12 cellular contexts compared by ENCODE assay signal in genomic region chr2:72138011-72138881, GRCh38. TPM values are rescaled to one million over a fixed set of nuclear protein-coding genes. Genes with fewer than 3 reads are reported as not detected.
A peak's percentile ranks its signal among the peaks of the same experiment; 100 is the strongest.
DNase-seq lines count a peak whose midpoint lies in the region; ATAC-seq and TF ChIP-seq lines count a peak whose summit lies in the region.
"Had no signal": no experiment of that assay in that cellular context is flagged by ENCODE, and none has a peak within 500 bp of the region (broad histone marks: within the 10 kb centered on the region; RNA-seq: fewer than 3 reads in every experiment).

No MANE protein-coding gene starts in this region.

- peak overlapping the region; percentile 95 for H3K4me3 Mint-ChIP-seq in mesothelial cell of epicardium
- H3K4me3 Mint-ChIP-seq: activated naive CD8-positive, alpha-beta T cell treated with anti-CD3 and anti-CD28 coated beads, Interleukin-2, amount 10 ng/mL, durations not matched to agents 7 days and 5 days; nephron had no signal

- H3K4me3 ChIP-seq in colonic mucosa = no peak overlapping the region
- no peak overlapping the region for H3K4me3 ChIP-seq in upper lobe of right lung

- DNase-seq in Right ventricle myocardium superior = peak; percentile 53
- DNase-seq in left cardiac atrium = no peak
- peak; percentile 61 for DNase-seq in colonic mucosa
- DNase-seq in mesothelial cell of epicardium (ENCODE audit: low spot score in 2 of 2, unreplicated experiment in 2 of 2) = peak; percentile 20 to 40
- DNase-seq in upper lobe of right lung = peak; percentile 59
- DNase-seq in AG08395 (ENCODE audit: low spot score) = no peak
- DNase-seq in NCI-H1417 treated with DMSO at 0.1 percent for 48 hours (lab: John Stamatoyannopoulos, UW) = no peak
- DNase-seq: NCI-H2227 treated with DMSO at 0.1 percent for 48 hours had no signal

- peaks cover 26% of the 10 kb centered on the region for H3K36me3 Mint-ChIP-seq in mesothelial cell of epicardium
- H3K36me3 Mint-ChIP-seq: activated naive CD8-positive, alpha-beta T cell treated with anti-CD3 and anti-CD28 coated beads, Interleukin-2, amount 10 ng/mL, durations not matched to agents 7 days and 5 days had no signal

- H3K9me3 ChIP-seq in colonic mucosa (no peaks in the 10 kb centered on the region), upper lobe of right lung (no peaks in the 10 kb centered on the region)

- no peak for TF ChIP-seq CTCF in colonic mucosa (IDR thresholded peaks at IDR 0.05)
- TF ChIP-seq CTCF in mesothelial cell of epicardium (IDR thresholded peaks at IDR 0.05; ENCODE audit: unreplicated experiment) = no peak
- TF ChIP-seq CTCF in upper lobe of right lung (IDR thresholded peaks at IDR 0.05) = no peak

- H3K4me1 ChIP-seq in colonic mucosa (no peaks in the 10 kb centered on the region), upper lobe of right lung (peaks cover 10% of the 10 kb centered on the region)

- peak overlapping the region; percentile 98 for H3K27ac Mint-ChIP-seq in mesothelial cell of epicardium
- H3K27ac Mint-ChIP-seq: activated naive CD8-positive, alpha-beta T cell treated with anti-CD3 and anti-CD28 coated beads, Interleukin-2, amount 10 ng/mL, durations not matched to agents 7 days and 5 days; nephron had no signal

- H3K9ac ChIP-seq in colonic mucosa (ENCODE audit: low read depth in 2 of 2, low read length in 2 of 2) = peak overlapping the region in 1 of 2 donors; percentile 15

- intact Hi-C loops in Right ventricle myocardium superior (cut with DNase I) (no loop called here), left cardiac atrium (cut with DNase I) (loop anchor here in 1 of 2 donors (5.0 kb wide), 1 partner anchor 591 kb away; no protein-coding TSS in a partner anchor), colonic mucosa (cut with DNase I) (loop anchor here (5.0 kb wide), 1 partner anchor 591 kb away; no protein-coding TSS in a partner anchor), upper lobe of right lung (cut with DNase I) (no loop called here)

- no peaks in the 10 kb centered on the region for H3K36me3 ChIP-seq in colonic mucosa
- no peaks in the 10 kb centered on the region for H3K36me3 ChIP-seq in upper lobe of right lung

- peak; percentile 8 for ATAC-seq in Right ventricle myocardium superior (ENCODE audit: poor library complexity)
- no peak for ATAC-seq in left cardiac atrium
- no peak for ATAC-seq in upper lobe of right lung
- no peak for ATAC-seq in HG03159 (IDR thresholded peaks at IDR 0.05; ENCODE audit: unreplicated experiment)

- no peaks in the 10 kb centered on the region for H3K27me3 Mint-ChIP-seq in mesothelial cell of epicardium (ENCODE audit: low read depth)

- H3K27ac ChIP-seq in colonic mucosa (no peak overlapping the region), upper lobe of right lung (no peak overlapping the region)

- H3K9me3 Mint-ChIP-seq in mesothelial cell of epicardium = no peaks in the 10 kb centered on the region
- H3K9me3 Mint-ChIP-seq: activated naive CD8-positive, alpha-beta T cell treated with anti-CD3 and anti-CD28 coated beads, Interleukin-2, amount 10 ng/mL, durations not matched to agents 7 days and 5 days; nephron had no signal

- H3K4me1 Mint-ChIP-seq in mesothelial cell of epicardium = peaks cover 88% of the 10 kb centered on the region

- H3K27me3 ChIP-seq in colonic mucosa = peaks cover 2% of the 10 kb centered on the region
- peaks cover 11% of the 10 kb centered on the region for H3K27me3 ChIP-seq in upper lobe of right lung

RNA-seq across cellular contexts. Expression of gene CYP26B1, which starts 9.4 kb away (rescaled TPM):
- total RNA-seq in Right ventricle myocardium superior (4.4 TPM), left cardiac atrium (10 to 100 TPM in 1 of 2 donors, 1 to 10 TPM in 1; 8.5 to 21.0 TPM), colonic mucosa (1 to 10 TPM; 1.0 to 1.9 TPM), mesothelial cell of epicardium (1,290 to 1,322 TPM (median 1,292 TPM) in 3 replicates), upper lobe of right lung (3.8 TPM)
- total RNA-seq: activated CD8-positive, alpha-beta memory T cell treated with anti-CD3 and anti-CD28 coated beads for 36 hours; activated naive CD8-positive, alpha-beta T cell treated with anti-CD3 and anti-CD28 coated beads, Interleukin-2, amount 10 ng/mL, durations not matched to agents 7 days and 5 days had no signal

Comparison
In these comparisons a context has a peak if more than half of its experiments do, and no peak if none do; other contexts are left out.
1. DNase-seq: peak in Right ventricle myocardium superior (single experiment), colonic mucosa (single experiment), mesothelial cell of epicardium (2 of 2) and upper lobe of right lung (single experiment); none in left cardiac atrium (single experiment), AG08395 (single experiment) and NCI-H1417 treated with DMSO at 0.1 percent for 48 hours (single experiment).
2. RNA of gene CYP26B1, which starts 9.4 kb away (total RNA-seq): 1,290 to 1,322 TPM in mesothelial cell of epicardium; 8.5 to 21.0 TPM in left cardiac atrium, 4.4 TPM in Right ventricle myocardium superior (single experiment), 3.8 TPM in upper lobe of right lung (single experiment) and 1.0 to 1.9 TPM in colonic mucosa; every median in the first group is over 10 times any median in the second.